15 cellular contexts compared by ENCODE assay signal in the genomic region with DNA sequence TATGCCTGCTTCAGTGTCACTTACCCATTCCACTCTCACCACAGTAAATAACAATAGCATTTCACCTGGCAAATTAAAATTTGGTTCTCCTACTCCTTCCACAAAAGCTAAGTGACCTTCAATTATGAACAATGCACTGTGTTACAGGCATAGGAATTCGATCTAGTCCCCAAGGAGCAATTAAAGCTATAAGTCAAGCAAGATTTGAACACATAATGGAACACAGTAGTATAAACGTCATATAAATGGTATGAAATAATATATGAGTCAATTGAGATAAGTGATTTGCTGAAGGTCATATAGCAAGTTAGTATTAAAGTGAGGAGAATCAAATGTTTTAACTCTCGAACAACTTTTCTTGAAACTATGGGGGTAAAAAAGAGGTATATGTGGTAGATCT.
"Had no signal": no experiment of that assay in that cellular context is flagged by ENCODE, and none has a peak within 500 bp of the region (broad histone marks: within the 10 kb centered on the region; RNA-seq: fewer than 3 reads in every experiment).

No MANE protein-coding gene starts in this region.

- H3K4me3 Mint-ChIP-seq: effector memory CD8-positive, alpha-beta T cell; naive thymus-derived CD4-positive, alpha-beta T cell; neural crest cell; stimulated activated effector memory CD8-positive, alpha-beta T cell treated with anti-CD3 and anti-CD28 coated beads, Interleukin-12 subunit alpha, Interleukin-12 subunit beta, amount 100 ng/mL, for 72 hours had no signal

- H3K9me3 Mint-ChIP-seq: effector memory CD8-positive, alpha-beta T cell; naive thymus-derived CD4-positive, alpha-beta T cell; stimulated activated effector memory CD8-positive, alpha-beta T cell treated with anti-CD3 and anti-CD28 coated beads, Interleukin-12 subunit alpha, Interleukin-12 subunit beta, amount 100 ng/mL, for 72 hours had no signal

- H3K27me3 Mint-ChIP-seq: effector memory CD8-positive, alpha-beta T cell; naive thymus-derived CD4-positive, alpha-beta T cell had no signal

- H3K27ac Mint-ChIP-seq: stimulated activated effector memory CD8-positive, alpha-beta T cell treated with anti-CD3 and anti-CD28 coated beads, Interleukin-12 subunit alpha, Interleukin-12 subunit beta, amount 100 ng/mL, for 72 hours had no signal

- DNase-seq: cortex of kidney; effector memory CD8-positive, alpha-beta T cell; gastrocnemius medialis; islet precursor cell; naive thymus-derived CD4-positive, alpha-beta T cell; posterior cingulate gyrus; sigmoid colon; stimulated activated CD4-positive, alpha-beta T cell treated with anti-CD3 and anti-CD28 coated beads, Interleukin-4, amount 100 ng/mL, for 1 hour; stimulated activated CD8-positive, alpha-beta memory T cell treated with anti-CD3 and anti-CD28 coated beads, Interleukin-4, amount 100 ng/mL, for 48 hours; stimulated activated naive CD8-positive, alpha-beta T cell treated with anti-CD3 and anti-CD28 coated beads, Interleukin-15, Interleukin-2, amounts not matched to agents 100 U/mL and 50 U/mL, for 24 hours; thyroid gland; upper lobe of left lung; uterus had no signal
